Comparison of ENCODE assay signal across 11 cellular contexts in genomic region chr12:92340441-92341332, GRCh38.
DNase-seq lines count a peak whose midpoint lies in the region; ATAC-seq, FAIRE-seq and TF ChIP-seq lines count a peak whose summit lies in the region.
"Had no signal": no experiment of that assay in that cellular context is flagged by ENCODE, and none has a peak within 500 bp of the region (broad histone marks: within the 10 kb centered on the region; RNA-seq: fewer than 3 reads in every experiment).

No MANE protein-coding gene starts in this region.

- H3K36me3 Mint-ChIP-seq in CD4-positive, CD25-positive, alpha-beta regulatory T cell = peaks cover 3% of the 10 kb centered on the region

- no peak for DNase-seq in CD4-positive, CD25-positive, alpha-beta regulatory T cell
- DNase-seq in Peyer's patch (no peak), keratinocyte (ENCODE audit: low read depth, low spot score) (peak; percentile 17), caudate nucleus (lab: John Stamatoyannopoulos, UW) (no peak), superior temporal gyrus (ENCODE audit: extremely low spot score) (no peak), psoas muscle (no peak)
- DNase-seq: HCEC 1CT, NCI-H1105, T1000 had no signal

- intact Hi-C loops in psoas muscle (cut with DNase I) = no loop called here

- no peaks in the 10 kb centered on the region for H4K20me1 ChIP-seq in keratinocyte (ENCODE audit: control insufficient read depth, extremely low read depth, insufficient read depth, low read length)

- peaks cover 5 to 12% (median 11%) of the 10 kb centered on the region in 4 donors for H3K4me1 Mint-ChIP-seq in CD4-positive, CD25-positive, alpha-beta regulatory T cell

- FAIRE-seq in keratinocyte (lab: Jason Lieb, UNC) = peak; percentile 53

- no peak overlapping the region for H3K4me3 Mint-ChIP-seq in CD4-positive, CD25-positive, alpha-beta regulatory T cell

- TF ChIP-seq CTCF in Peyer's patch (IDR thresholded peaks at IDR 0.05) = no peak
- TF ChIP-seq CTCF in keratinocyte (optimal IDR thresholded peaks at IDR 0.05 in 1 of 3, IDR thresholded peaks at IDR 0.05 in 1 of 3, conservative IDR thresholded peaks at IDR 0.05 in 1 of 3; ENCODE audit: extremely low read depth in 1 of 3, insufficient read depth in 2 of 3, low read length in 3 of 3) = no peak
- no peak for TF ChIP-seq CTCF in psoas muscle (IDR thresholded peaks at IDR 0.05)

- H2AFZ ChIP-seq in keratinocyte (ENCODE audit: control insufficient read depth, low read length) = peak overlapping the region; percentile 96

- H3K27me3 ChIP-seq in CD4-positive, CD25-positive, alpha-beta regulatory T cell (ENCODE audit: control insufficient read depth, insufficient read depth, low read length) = no peaks in the 10 kb centered on the region
- H3K27me3 ChIP-seq in Peyer's patch = no peaks in the 10 kb centered on the region
- H3K27me3 ChIP-seq in keratinocyte (ENCODE audit: control insufficient read depth, extremely low read depth, insufficient read depth, low read length) = no peaks in the 10 kb centered on the region
- peaks cover 0 to 2% (median 0%) of the 10 kb centered on the region in 3 donors for H3K27me3 ChIP-seq in psoas muscle (ENCODE audit: insufficient read depth in 3 of 3, low read length in 2 of 3)

- no peak overlapping the region for H3K27ac ChIP-seq in CD4-positive, CD25-positive, alpha-beta regulatory T cell (ENCODE audit: insufficient read depth, low read length, poor library complexity, severe bottlenecking)
- H3K27ac ChIP-seq in Peyer's patch (peak overlapping the region in 3 of 4 donors; percentile 28 to 50 (median 47)), keratinocyte (ENCODE audit: control insufficient read depth, insufficient read depth, low read length) (peak overlapping the region; percentile 94), caudate nucleus (ENCODE audit: low read depth, low read length) (no peak overlapping the region), psoas muscle (no peak overlapping the region)

- no peaks in the 10 kb centered on the region for H3K27me3 Mint-ChIP-seq in CD4-positive, CD25-positive, alpha-beta regulatory T cell

- TF ChIP-seq POLR2A in Peyer's patch (IDR thresholded peaks at IDR 0.05) = no peak

- no peaks in the 10 kb centered on the region for H3K36me3 ChIP-seq in CD4-positive, CD25-positive, alpha-beta regulatory T cell (ENCODE audit: control insufficient read depth, insufficient read depth, low read length)
- H3K36me3 ChIP-seq in Peyer's patch (no peaks in the 10 kb centered on the region), keratinocyte (ENCODE audit: control insufficient read depth in 2 of 2, extremely low read depth in 1 of 2, insufficient read depth in 2 of 2, low read length in 2 of 2) (no peaks in the 10 kb centered on the region), psoas muscle (ENCODE audit: insufficient read depth in 1 of 2, low read depth in 1 of 2) (no peaks in the 10 kb centered on the region)

- H3K9me1 ChIP-seq in keratinocyte (ENCODE audit: control insufficient read depth, extremely low read depth, insufficient read depth, low read length) = no peaks in the 10 kb centered on the region

- H3K79me2 ChIP-seq in keratinocyte (ENCODE audit: control insufficient read depth, insufficient read depth, low read length) = no peaks in the 10 kb centered on the region

- H3K9me3 Mint-ChIP-seq in CD4-positive, CD25-positive, alpha-beta regulatory T cell = peaks cover 0 to 2% (median 0%) of the 10 kb centered on the region in 7 donors

- peak overlapping the region in 2 of 3 donors; percentile 16 to 63 for H3K27ac Mint-ChIP-seq in CD4-positive, CD25-positive, alpha-beta regulatory T cell

- WGBS in psoas muscle, 3 donors = 79 to 82% (median 82%) methylated on average over 8 of the region's 8 CpGs

- peak overlapping the region; percentile 70 for H3K4me2 ChIP-seq in keratinocyte (ENCODE audit: control insufficient read depth, extremely low read depth, insufficient read depth, low read depth, low read length)

- no peaks in the 10 kb centered on the region for H3K4me1 ChIP-seq in CD4-positive, CD25-positive, alpha-beta regulatory T cell (ENCODE audit: control insufficient read depth, insufficient read depth, low read length, poor library complexity, severe bottlenecking)
- H3K4me1 ChIP-seq in Peyer's patch (no peaks in the 10 kb centered on the region), keratinocyte (ENCODE audit: control insufficient read depth, extremely low read depth, insufficient read depth, low read length) (peaks cover 8% of the 10 kb centered on the region), psoas muscle (no peaks in the 10 kb centered on the region)

- H3K9me3 ChIP-seq in CD4-positive, CD25-positive, alpha-beta regulatory T cell (ENCODE audit: control insufficient read depth in 2 of 2, low read length in 2 of 2) = no peaks in the 10 kb centered on the region
- H3K9me3 ChIP-seq in Peyer's patch = no peaks in the 10 kb centered on the region
- H3K9me3 ChIP-seq in keratinocyte (ENCODE audit: control insufficient read depth, low read depth, low read length) = no peaks in the 10 kb centered on the region
- H3K9me3 ChIP-seq in psoas muscle = no peaks in the 10 kb centered on the region

- ATAC-seq in CD4-positive, CD25-positive, alpha-beta regulatory T cell (ENCODE audit: low read depth in 2 of 2) = peak in 1 of 2 donors; percentile 59
- ATAC-seq in GM21367 (IDR thresholded peaks at IDR 0.05; ENCODE audit: unreplicated experiment) = peak; percentile 51
- ATAC-seq in psoas muscle = no peak
- no peak for ATAC-seq in GM18858 (IDR thresholded peaks at IDR 0.05; ENCODE audit: unreplicated experiment)

- dilution Hi-C loops in keratinocyte (cut with MboI; ENCODE audit: extremely low pct_ligation_motif_present, low sequenced_read_pairs) = no loop called here

- peak overlapping the region; percentile 43 for H3K9ac ChIP-seq in keratinocyte (ENCODE audit: control insufficient read depth, extremely low read depth, insufficient read depth, low read length)

- no peak overlapping the region for H3K4me3 ChIP-seq in CD4-positive, CD25-positive, alpha-beta regulatory T cell (ENCODE audit: low read depth, low read length)
- H3K4me3 ChIP-seq in Peyer's patch (peak overlapping the region in 2 of 4 donors; percentile 23 to 24), keratinocyte (ENCODE audit: control insufficient read depth in 2 of 3, extremely low read depth in 1 of 3, insufficient read depth in 2 of 3, low read depth in 1 of 3, low read length in 3 of 3) (peak overlapping the region; percentile 7 to 69 (median 52)), psoas muscle (no peak overlapping the region)

Comparison
In these comparisons a context has a peak if more than half of its experiments do, and no peak if none do; other contexts are left out.
1. H3K27ac ChIP-seq: peak in Peyer's patch (3 of 4) and keratinocyte (single experiment); none in CD4-positive, CD25-positive, alpha-beta regulatory T cell (single experiment), caudate nucleus (single experiment) and psoas muscle (single experiment).
2. H3K4me3 ChIP-seq: peak in keratinocyte (3 of 3); none in CD4-positive, CD25-positive, alpha-beta regulatory T cell (single experiment) and psoas muscle (single experiment).